9 cellular contexts compared by ENCODE assay signal in the genomic region with DNA sequence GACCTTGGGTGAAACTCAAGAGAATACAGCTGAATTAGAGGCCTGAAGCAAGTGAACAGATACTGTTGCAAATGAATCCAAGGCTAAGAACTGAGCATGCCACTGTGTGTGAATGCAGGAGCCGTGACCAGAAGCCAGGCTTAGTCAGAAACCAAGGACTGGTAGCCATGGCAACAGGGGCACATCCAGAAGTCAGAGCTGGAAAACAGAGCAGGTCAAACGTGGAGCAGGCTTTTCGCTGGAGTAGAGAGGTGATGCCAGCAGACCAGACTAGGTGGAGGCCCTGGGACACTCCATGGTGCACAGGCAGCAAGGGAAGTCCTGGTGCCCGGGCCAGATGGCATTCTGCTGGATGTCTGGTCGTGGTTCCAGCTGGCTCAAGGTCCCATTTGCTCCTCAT.
DNase-seq lines count a peak whose midpoint lies in the region; ATAC-seq and TF ChIP-seq lines count a peak whose summit lies in the region.
"Had no signal": no experiment of that assay in that cellular context is flagged by ENCODE, and none has a peak within 500 bp of the region (broad histone marks: within the 10 kb centered on the region; RNA-seq: fewer than 3 reads in every experiment).

No MANE protein-coding gene starts in this region.

- CTCF ChIA-PET in CD4-positive, alpha-beta T cell (lab: Charles Lee), result no interaction called here

- H3K4me3 ChIP-seq in adrenal gland, result no peak overlapping the region

- no peak for TF ChIP-seq CTCF in adrenal gland (IDR thresholded peaks at IDR 0.05)
- no peak for TF ChIP-seq CTCF in GM13976 (IDR thresholded peaks at IDR 0.05; ENCODE audit: borderline replicate concordance, control extremely low read depth, extremely low read depth, insufficient read depth, missing control alignments)
- no peak for TF ChIP-seq CTCF in CD4-positive, alpha-beta T cell (IDR thresholded peaks at IDR 0.05)

- H3K36me3 ChIP-seq in adrenal gland (replicated peaks in 1 of 2), result no peaks in the 10 kb centered on the region

- peak overlapping the region in 3 of 5 donors; percentile 42 to 64 (median 46) for H3K27ac ChIP-seq in adrenal gland
- H3K27ac ChIP-seq in CD4-positive, alpha-beta T cell (ENCODE audit: low read depth, low read length), result no peak overlapping the region

- peaks cover under 1% of the 10 kb centered on the region for H3K9me3 Mint-ChIP-seq in CD4-positive, alpha-beta T cell
- H3K9me3 Mint-ChIP-seq: activated CD4-positive, alpha-beta memory T cell treated with anti-CD3 and anti-CD28 coated beads for 36 hours had no signal

- peaks cover 6 to 7% of the 10 kb centered on the region in 2 donors for H3K4me1 ChIP-seq in adrenal gland (replicated peaks in 1 of 2)

- intact Hi-C loops in adrenal gland (cut with DNase I), result no loop called here
- intact Hi-C loops in CD4-positive, alpha-beta T cell (cut with DNase I, micrococcal nuclease), result no loop called here

- DNase-seq in AG08396 (ENCODE audit: low spot score) (peak; percentile 54), M059J (ENCODE audit: low read depth) (peak; percentile 22), adrenal gland (peak; percentile 89 to 96 (median 93)), iPS-NIHi11 (ENCODE audit: low spot score) (peak; percentile 48), GM13976 (ENCODE audit: low spot score) (no peak)
- no peak for DNase-seq in CD4-positive, alpha-beta T cell
- DNase-seq: activated CD4-positive, alpha-beta memory T cell treated with anti-CD3 and anti-CD28 coated beads for 36 hours had no signal

- H3K27me3 Mint-ChIP-seq in CD4-positive, alpha-beta T cell, result no peaks in the 10 kb centered on the region
- H3K27me3 Mint-ChIP-seq: activated CD4-positive, alpha-beta memory T cell treated with anti-CD3 and anti-CD28 coated beads for 36 hours had no signal

- 37 to 44% (median 41%) methylated on average over 5 of the region's 5 CpGs for WGBS in adrenal gland, 4 donors

- H3K4me1 Mint-ChIP-seq in CD4-positive, alpha-beta T cell (ENCODE audit: low read depth), result no peaks in the 10 kb centered on the region

- no peaks in the 10 kb centered on the region for H3K9me3 ChIP-seq in adrenal gland (replicated peaks in 1 of 3)
- no peaks in the 10 kb centered on the region for H3K9me3 ChIP-seq in CD4-positive, alpha-beta T cell (ENCODE audit: control insufficient read depth, low read length)

- POLR2A ChIA-PET in CD4-positive, alpha-beta T cell (lab: Charles Lee), result no interaction called here

- H3K27me3 ChIP-seq in adrenal gland, result no peaks in the 10 kb centered on the region
- no peaks in the 10 kb centered on the region for H3K27me3 ChIP-seq in CD4-positive, alpha-beta T cell (ENCODE audit: control insufficient read depth, insufficient read depth, low read length)

- H3K27ac Mint-ChIP-seq in CD4-positive, alpha-beta T cell, result no peak overlapping the region
- H3K27ac Mint-ChIP-seq: activated CD4-positive, alpha-beta memory T cell treated with anti-CD3 and anti-CD28 coated beads for 36 hours had no signal

- ATAC-seq in HG02759 (IDR thresholded peaks at IDR 0.05; ENCODE audit: unreplicated experiment), result no peak
- ATAC-seq in HG02852 (IDR thresholded peaks at IDR 0.05; ENCODE audit: unreplicated experiment), result no peak
- no peak for ATAC-seq in CD4-positive, alpha-beta T cell (ENCODE audit: poor library complexity)

- H3K4me3 Mint-ChIP-seq in CD4-positive, alpha-beta T cell, result no peak overlapping the region
- H3K4me3 Mint-ChIP-seq: activated CD4-positive, alpha-beta memory T cell treated with anti-CD3 and anti-CD28 coated beads for 36 hours had no signal

- in situ Hi-C loops in GM13976 (cut with MboI; ENCODE audit: low sequenced_read_pairs, unreplicated experiment), result no loop called here

- no peaks in the 10 kb centered on the region for H3K36me3 Mint-ChIP-seq in CD4-positive, alpha-beta T cell (ENCODE audit: low read depth)
- H3K36me3 Mint-ChIP-seq: activated CD4-positive, alpha-beta memory T cell treated with anti-CD3 and anti-CD28 coated beads for 36 hours had no signal

- peak in 1 of 2 donors; percentile 27 for TF ChIP-seq POLR2A in adrenal gland (IDR thresholded peaks at IDR 0.05)

Comparison
In these comparisons a context has a peak if more than half of its experiments do, and no peak if none do; other contexts are left out.
1. DNase-seq: peak in AG08396 (single experiment), M059J (single experiment), adrenal gland (7 of 7) and iPS-NIHi11 (single experiment); none in GM13976 (single experiment) and CD4-positive, alpha-beta T cell (0 of 10).